ENCODE assay signal across 17 cellular contexts in genomic region chr10:25557136-25557535, GRCh38.
DNase-seq lines count a peak whose midpoint lies in the region; ATAC-seq lines count a peak whose summit lies in the region.
"Had no signal": no experiment of that assay in that cellular context is flagged by ENCODE, and none has a peak within 500 bp of the region (broad histone marks: within the 10 kb centered on the region; RNA-seq: fewer than 3 reads in every experiment).

No MANE protein-coding gene starts in this region.

- DNase-seq in Daoy (ENCODE audit: low read depth), result peak; percentile 22
- DNase-seq in amniotic epithelial cell (ENCODE audit: low read depth), result peak; percentile 62
- peak; percentile 1 for DNase-seq in glomerular visceral epithelial cell (ENCODE audit: extremely low spot score)
- no peak for DNase-seq in neuronal stem cell (ENCODE audit: low spot score)
- DNase-seq in NCI-H2029 treated with DMSO at 0.1 percent for 48 hours (lab: John Stamatoyannopoulos, UW), result no peak
- DNase-seq in natural killer cell treated with Interleukin-12 subunit alpha and Interleukin-12 subunit beta and Interleukin-15 and Interleukin-18, amount 100 ng/mL, for 72 hours (ENCODE audit: low spot score), result no peak
- no peak for DNase-seq in mucosa of gallbladder (ENCODE audit: low spot score)
- DNase-seq: COR-L47, DMS153, H7, MV-4-11, NCI-H1417, NCI-H1930, NCI-H2171, NCI-H774 had no signal

- H3K4me3 ChIP-seq in neuronal stem cell (ENCODE audit: low read length in 2 of 2), result no peak overlapping the region

- no peaks in the 10 kb centered on the region for H3K36me3 ChIP-seq in neuronal stem cell (replicated peaks in 1 of 2; ENCODE audit: control insufficient read depth in 2 of 2, insufficient read depth in 2 of 2, low read length in 2 of 2)

- H3K9me3 ChIP-seq in neuronal stem cell (replicated peaks in 1 of 2; ENCODE audit: control insufficient read depth in 2 of 2, insufficient read depth in 1 of 2, low read depth in 1 of 2, low read length in 2 of 2), result no peaks in the 10 kb centered on the region

- no peak for ATAC-seq in natural killer cell treated with Interleukin-12 subunit alpha and Interleukin-12 subunit beta and Interleukin-15 and Interleukin-18, amount 100 ng/mL, for 72 hours

- H2BK5ac ChIP-seq in neuronal stem cell (ENCODE audit: low read length), result no peak overlapping the region

- peaks cover 1 to 2% of the 10 kb centered on the region in 2 donors for H3K4me1 ChIP-seq in neuronal stem cell (ENCODE audit: control insufficient read depth in 2 of 2, insufficient read depth in 1 of 2, low read depth in 1 of 2, low read length in 2 of 2)

- no peaks in the 10 kb centered on the region for H3K27me3 Mint-ChIP-seq in natural killer cell treated with Interleukin-12 subunit alpha and Interleukin-12 subunit beta and Interleukin-15 and Interleukin-18, amount 100 ng/mL, for 72 hours

- H3K18ac ChIP-seq in neuronal stem cell (ENCODE audit: low read length), result no peak overlapping the region

- no peak overlapping the region for H2BK12ac ChIP-seq in neuronal stem cell (ENCODE audit: low read length)

- no peaks in the 10 kb centered on the region for H3K4me1 Mint-ChIP-seq in natural killer cell treated with Interleukin-12 subunit alpha and Interleukin-12 subunit beta and Interleukin-15 and Interleukin-18, amount 100 ng/mL, for 72 hours (ENCODE audit: low read depth in 2 of 2)
- H3K4me1 Mint-ChIP-seq: IgD-negative memory B cell had no signal

- H3K79me1 ChIP-seq in neuronal stem cell (ENCODE audit: low read depth, low read length), result no peaks in the 10 kb centered on the region

- H3K27ac ChIP-seq in neuronal stem cell (replicated peaks; ENCODE audit: low read length), result no peak overlapping the region
- H3K27ac ChIP-seq: C4-2B had no signal

- H2BK15ac ChIP-seq in neuronal stem cell (ENCODE audit: low read length), result no peak overlapping the region

- peak overlapping the region; percentile 60 for H2AFZ ChIP-seq in neuronal stem cell (ENCODE audit: low read length)

- no peak overlapping the region for H4K91ac ChIP-seq in neuronal stem cell (ENCODE audit: low read depth, low read length, poor library complexity)

- H3K23ac ChIP-seq in neuronal stem cell (ENCODE audit: low read depth, low read length, poor library complexity), result no peak overlapping the region

- no peak overlapping the region for H3K4me2 ChIP-seq in neuronal stem cell (ENCODE audit: insufficient read depth, low read length, poor library complexity, severe bottlenecking)

- H4K8ac ChIP-seq in neuronal stem cell (ENCODE audit: low read depth, low read length), result no peak overlapping the region

- no peak overlapping the region for H2BK120ac ChIP-seq in neuronal stem cell (ENCODE audit: low read depth, low read length)

- H2AK5ac ChIP-seq in neuronal stem cell (ENCODE audit: low read depth, low read length), result no peak overlapping the region

- H3K14ac ChIP-seq in neuronal stem cell (ENCODE audit: low read length), result no peak overlapping the region

- H3K4me3 Mint-ChIP-seq in natural killer cell treated with Interleukin-12 subunit alpha and Interleukin-12 subunit beta and Interleukin-15 and Interleukin-18, amount 100 ng/mL, for 72 hours, result no peak overlapping the region
- H3K4me3 Mint-ChIP-seq: IgD-negative memory B cell had no signal

- no peak overlapping the region for H3K9ac ChIP-seq in neuronal stem cell (ENCODE audit: low read depth, low read length, poor library complexity)

- H3K27me3 ChIP-seq in neuronal stem cell (ENCODE audit: control insufficient read depth in 3 of 3, insufficient read depth in 3 of 3, low read depth in 1 of 3, low read length in 3 of 3), result no peaks in the 10 kb centered on the region

- H3K27ac Mint-ChIP-seq in natural killer cell treated with Interleukin-12 subunit alpha and Interleukin-12 subunit beta and Interleukin-15 and Interleukin-18, amount 100 ng/mL, for 72 hours, result no peak overlapping the region
- H3K27ac Mint-ChIP-seq: IgD-negative memory B cell had no signal

- no peak overlapping the region for H3K4ac ChIP-seq in neuronal stem cell (ENCODE audit: low read length)

- no peaks in the 10 kb centered on the region for H3K36me3 Mint-ChIP-seq in natural killer cell treated with Interleukin-12 subunit alpha and Interleukin-12 subunit beta and Interleukin-15 and Interleukin-18, amount 100 ng/mL, for 72 hours
- H3K36me3 Mint-ChIP-seq: IgD-negative memory B cell had no signal

- no peaks in the 10 kb centered on the region for H3K9me3 Mint-ChIP-seq in natural killer cell treated with Interleukin-12 subunit alpha and Interleukin-12 subunit beta and Interleukin-15 and Interleukin-18, amount 100 ng/mL, for 72 hours

- no CpG with 5 or more reads among the region's 3 CpGs for WGBS in neuronal stem cell (ENCODE audit: extremely low coverage in 2 of 2, insufficient read length in 2 of 2, insufficient replicate concordance in 1 of 2), 2 donors

Comparison
In these comparisons a context has a peak if more than half of its experiments do, and no peak if none do; other contexts are left out.
1. DNase-seq: peak in Daoy (single experiment), amniotic epithelial cell (single experiment) and glomerular visceral epithelial cell (single experiment); none in neuronal stem cell (single experiment), NCI-H2029 treated with DMSO at 0.1 percent for 48 hours (single experiment), natural killer cell treated with Interleukin-12 subunit alpha and Interleukin-12 subunit beta and Interleukin-15 and Interleukin-18, amount 100 ng/mL, for 72 hours (single experiment) and mucosa of gallbladder (single experiment).